15 cellular contexts compared by ENCODE assay signal in the genomic region with DNA sequence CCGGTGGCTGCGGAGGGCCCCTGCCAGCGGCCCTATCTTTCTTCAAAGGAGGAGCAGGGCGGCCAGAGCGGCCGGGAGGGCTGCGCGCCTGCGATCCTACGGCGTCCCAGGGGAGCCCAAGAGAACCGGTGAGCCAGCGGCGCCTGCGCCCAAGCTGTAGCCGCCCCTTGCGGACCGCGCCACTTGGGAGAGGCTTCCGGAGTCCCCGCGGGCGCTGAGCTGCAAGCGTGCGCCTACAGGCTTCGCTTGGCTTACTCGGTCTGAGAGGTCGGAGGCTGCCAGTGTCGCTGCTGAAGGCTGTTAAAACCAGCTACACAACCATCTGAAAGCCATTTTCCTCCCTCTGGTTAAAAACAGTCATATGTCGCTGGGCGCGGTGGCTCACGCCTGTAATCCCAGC. TPM values are rescaled to one million over a fixed set of nuclear protein-coding genes. Genes with fewer than 3 reads are reported as not detected.
DNase-seq lines count a peak whose midpoint lies in the region; ATAC-seq and TF ChIP-seq lines count a peak whose summit lies in the region.
"Not testable (repeated sequence)": the region's sequence is repeated elsewhere in the genome, so short reads cannot be mapped to it uniquely, and the experiment has no call there.
"Had no signal": no experiment of that assay in that cellular context is flagged by ENCODE, and none has a peak within 500 bp of the region (broad histone marks: within the 10 kb centered on the region; RNA-seq: fewer than 3 reads in every experiment).

No MANE protein-coding gene starts in this region.

- H3K4ac ChIP-seq in trophoblast cell (ENCODE audit: low read depth, low read length) = not testable (repeated sequence)

- ATAC-seq in Panc1 = peak; percentile 87
- peak; percentile 60 for ATAC-seq in left lobe of liver

- not testable (repeated sequence) for H3K79me1 ChIP-seq in trophoblast cell (ENCODE audit: low read length)

- not testable (repeated sequence) for H2AFZ ChIP-seq in trophoblast cell (ENCODE audit: insufficient read depth, low read length, poor library complexity)

- BruUV-seq in Panc1 (replicated peaks; lab: Mats Ljungman, UMichigan) = not testable (repeated sequence)

- peak; percentile 29 for DNase-seq in Daoy (ENCODE audit: low read depth)
- DNase-seq in Panc1 (ENCODE audit: low read depth, low spot score); left ventricle myocardium inferior; left lobe of liver (ENCODE audit: low spot score): not testable (repeated sequence)
- peak; percentile 0 for DNase-seq in cerebellar cortex (ENCODE audit: low spot score)
- DNase-seq in trophoblast cell = peak; percentile 0
- peak; percentile 14 for DNase-seq in testis

- H2BK120ac ChIP-seq in trophoblast cell (ENCODE audit: insufficient read depth, low read length, poor library complexity) = not testable (repeated sequence)

- not testable (repeated sequence) for H3K4me3 ChIP-seq in Panc1 (ENCODE audit: low read depth in 2 of 2, low read length in 2 of 2); trophoblast cell (ENCODE audit: low read depth, low read length); testis
- H3K4me3 ChIP-seq in left ventricle myocardium inferior = peak overlapping the region; percentile 46

- not testable (repeated sequence) for H3K14ac ChIP-seq in trophoblast cell (ENCODE audit: low read length)

- not testable (repeated sequence) for H3K9ac ChIP-seq in trophoblast cell (ENCODE audit: low read length)

- H3K9me3 ChIP-seq in Panc1 (ENCODE audit: control insufficient read depth, insufficient read depth, low read depth, low read length); left ventricle myocardium inferior (replicated peaks); trophoblast cell (ENCODE audit: insufficient read depth, low read depth, low read length); testis: not testable (repeated sequence)

- not testable (repeated sequence) for H2AK5ac ChIP-seq in trophoblast cell (ENCODE audit: low read length)

- not testable (repeated sequence) for H3K27ac ChIP-seq in Panc1 (ENCODE audit: low read length); left ventricle myocardium inferior (replicated peaks); trophoblast cell (ENCODE audit: low read depth, low read length); testis

- not testable (repeated sequence) for H2BK12ac ChIP-seq in trophoblast cell (ENCODE audit: low read length)

- not testable (repeated sequence) for H3K27me3 ChIP-seq in Panc1 (ENCODE audit: control insufficient read depth, insufficient read depth, low read length); left ventricle myocardium inferior (ENCODE audit: low read depth); trophoblast cell (ENCODE audit: insufficient read depth, low read length); testis

- POLR2A ChIA-PET in Panc1 (lab: Charles Lee) = not testable (repeated sequence)

- CTCF ChIA-PET in Panc1 (lab: Charles Lee) = not testable (repeated sequence)

- in situ Hi-C loops in Panc1 (cut with HindIII; ENCODE audit: low pct_unique_long_range_greater_than_20kb, low sequenced_read_pairs) = not testable (repeated sequence)

- not testable (repeated sequence) for H4K91ac ChIP-seq in trophoblast cell (ENCODE audit: low read depth, low read length)

- WGBS in trophoblast cell (ENCODE audit: extremely low coverage, insufficient coverage, insufficient read length) = no CpG with 5 or more reads among the region's 33 CpGs
- WGBS in testis, 2 donors = no CpG with 5 or more reads among the region's 33 CpGs

- not testable (repeated sequence) for H3K23ac ChIP-seq in trophoblast cell (ENCODE audit: low read length)

- H3K36me3 ChIP-seq in Panc1 (ENCODE audit: control insufficient read depth, insufficient read depth, low read length); left ventricle myocardium inferior; trophoblast cell (ENCODE audit: control insufficient read depth in 1 of 2, insufficient read depth in 2 of 2, low read length in 2 of 2); testis (ENCODE audit: low read depth, missing control alignments): not testable (repeated sequence)

- H3K4me2 ChIP-seq in trophoblast cell (ENCODE audit: low read length) = not testable (repeated sequence)

- H3K18ac ChIP-seq in trophoblast cell (ENCODE audit: low read length) = not testable (repeated sequence)

- TF ChIP-seq POLR2A in testis (IDR thresholded peaks at IDR 0.05) = not testable (repeated sequence)

- intact Hi-C loops in Panc1 (cut with micrococcal nuclease; ENCODE audit: unreplicated experiment); left ventricle myocardium inferior (cut with micrococcal nuclease); testis (cut with DNase I; ENCODE audit: low total_unique reads): not testable (repeated sequence)

- not testable (repeated sequence) for TF ChIP-seq CTCF in Panc1 (IDR thresholded peaks at IDR 0.05); left ventricle myocardium inferior (IDR thresholded peaks at IDR 0.05; ENCODE audit: borderline replicate concordance); testis (IDR thresholded peaks at IDR 0.05)

- not testable (repeated sequence) for H4K8ac ChIP-seq in trophoblast cell (ENCODE audit: low read depth, low read length)

- not testable (repeated sequence) for H4K12ac ChIP-seq in trophoblast cell (ENCODE audit: low read depth, low read length)

- not testable (repeated sequence) for H2BK5ac ChIP-seq in trophoblast cell (ENCODE audit: low read depth, low read length, poor library complexity)

- H3K79me2 ChIP-seq in trophoblast cell (ENCODE audit: control insufficient read depth, insufficient read depth, low read length, poor library complexity) = not testable (repeated sequence)

- H3K4me1 ChIP-seq in Panc1 (ENCODE audit: control insufficient read depth, insufficient read depth, low read length); left ventricle myocardium inferior; trophoblast cell (ENCODE audit: control insufficient read depth in 1 of 2, insufficient read depth in 2 of 2, low read length in 2 of 2); testis: not testable (repeated sequence)

RNA-seq across cellular contexts. Expression of a gene that starts 40.0 kb away (rescaled TPM):
- total RNA-seq in Daoy (2014; rRNA removed; shearing (Covaris generic)) = not detected in 2 replicates
- not detected for total RNA-seq in Panc1 (2021; ENCODE audit: unreplicated experiment)
- not detected for polyA plus RNA-seq in Panc1 (2012; ENCODE audit: insufficient read length)
- total RNA-seq in left ventricle myocardium inferior = not detected
- total RNA-seq in left lobe of liver = 0.05 TPM
- not detected in 2 replicates for polyA plus RNA-seq in trophoblast cell (2013)
- 1 to 10 TPM in 1 of 2 donors, under 1 TPM in 1; 0.74 to 5.8 TPM for total RNA-seq in testis
- 5.6 TPM for polyA plus RNA-seq in testis (ENCODE audit: insufficient read depth, low read depth, low replicate concordance)
- total RNA-seq: Caco-2; CD8-positive, alpha-beta T cell; GM12878; GM23248; HepG2; HFFc6; HT1080; MCF 10A had no signal
- polyA plus RNA-seq: GM12878, GM23248, HepG2 had no signal
